8 cellular contexts compared by ENCODE assay signal in the genomic region with DNA sequence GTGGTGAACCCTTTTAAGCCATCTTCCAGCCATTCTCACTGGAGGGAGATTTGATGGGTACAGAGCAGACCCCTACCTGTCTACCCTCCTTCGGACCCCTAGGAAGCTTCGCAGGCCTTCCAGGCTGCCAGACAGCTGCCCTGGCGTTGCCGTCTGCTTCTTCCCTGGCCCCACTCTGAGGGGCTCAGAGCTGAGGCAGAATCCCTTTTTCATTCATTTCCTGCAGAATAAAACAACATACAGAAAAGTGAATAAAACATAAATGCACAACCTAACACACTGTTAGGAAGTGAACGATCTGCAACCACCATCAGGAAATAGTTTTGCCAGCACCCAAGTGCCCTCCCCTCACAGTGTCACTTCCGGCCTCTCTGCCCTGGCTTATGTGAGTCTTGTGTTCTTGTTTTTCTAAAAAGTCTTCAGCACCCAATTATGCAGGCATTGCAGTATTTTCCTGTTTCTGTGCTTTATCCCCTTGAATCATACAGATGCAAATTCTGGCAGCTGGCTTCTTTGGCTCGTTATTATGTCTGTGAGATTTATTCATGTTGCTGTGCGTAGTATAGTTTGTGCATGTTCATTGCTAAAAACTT. TPM values are rescaled to one million over a fixed set of nuclear protein-coding genes. Genes with fewer than 3 reads are reported as not detected.
DNase-seq lines count a peak whose midpoint lies in the region; ATAC-seq and TF ChIP-seq lines count a peak whose summit lies in the region.

No MANE protein-coding gene starts in this region.

- H3K4me3 Mint-ChIP-seq in T-helper 2 cell treated with Interferon-gamma antibody and Interleukin-4, amounts not matched to agents 5 μg/mL and 100 μg/mL, for 36 hours = peak overlapping the region; percentile 90

- H3K27me3 ChIP-seq in ascending aorta = no peaks in the 10 kb centered on the region

- H3K4me1 ChIP-seq in ascending aorta = peaks cover 11 to 15% of the 10 kb centered on the region in 2 donors

- H3K27me3 Mint-ChIP-seq in T-helper 2 cell treated with Interferon-gamma antibody and Interleukin-4, amounts not matched to agents 5 μg/mL and 100 μg/mL, for 36 hours (ENCODE audit: low read depth) = no peaks in the 10 kb centered on the region

- H3K27ac Mint-ChIP-seq in T-helper 2 cell treated with Interferon-gamma antibody and Interleukin-4, amounts not matched to agents 5 μg/mL and 100 μg/mL, for 36 hours = peak overlapping the region; percentile 96

- H3K9me3 Mint-ChIP-seq in T-helper 2 cell treated with Interferon-gamma antibody and Interleukin-4, amounts not matched to agents 5 μg/mL and 100 μg/mL, for 36 hours = peaks cover 9% of the 10 kb centered on the region

- intact Hi-C loops in ascending aorta (cut with DNase I) = no loop called here

- no peak for ATAC-seq in GM18909 (IDR thresholded peaks at IDR 0.05; ENCODE audit: poor library complexity, unreplicated experiment)

- peak overlapping the region; percentile 68 to 77 for H3K27ac ChIP-seq in ascending aorta

- H3K4me3 ChIP-seq in ascending aorta = peak overlapping the region; percentile 1 to 51

- DNase-seq in GM03348 (ENCODE audit: low spot score) = peak; percentile 82
- DNase-seq in T-helper 2 cell treated with Interferon-gamma antibody and Interleukin-4, amounts not matched to agents 5 μg/mL and 100 μg/mL, for 36 hours (ENCODE audit: low spot score) = peak; percentile 61
- DNase-seq in ascending aorta (ENCODE audit: low spot score in 2 of 2) = peak in 1 of 2 donors; percentile 81
- peak; percentile 71 for DNase-seq in left kidney (ENCODE audit: low read depth, low spot score)
- peak; percentile 32 to 49 (median 41) for DNase-seq in stimulated activated CD4-positive, alpha-beta T cell treated with anti-CD3 and anti-CD28 coated beads, TNF-alpha, amount 100 ng/mL, for 48 hours (ENCODE audit: low read depth in 3 of 3)
- no peak for DNase-seq in SIG-M5 (lab: John Stamatoyannopoulos, UW)
- no peak for DNase-seq in cortex of kidney (lab: John Stamatoyannopoulos, UW)

- H3K36me3 ChIP-seq in ascending aorta = peaks cover 0 to 7% of the 10 kb centered on the region in 2 donors

- H3K9me3 ChIP-seq in ascending aorta = no peaks in the 10 kb centered on the region

- peaks cover 46% of the 10 kb centered on the region for H3K4me1 Mint-ChIP-seq in T-helper 2 cell treated with Interferon-gamma antibody and Interleukin-4, amounts not matched to agents 5 μg/mL and 100 μg/mL, for 36 hours (ENCODE audit: low read depth)

- no peak for TF ChIP-seq CTCF in ascending aorta (IDR thresholded peaks at IDR 0.05)

- H3K36me3 Mint-ChIP-seq in T-helper 2 cell treated with Interferon-gamma antibody and Interleukin-4, amounts not matched to agents 5 μg/mL and 100 μg/mL, for 36 hours (ENCODE audit: low read depth) = peaks cover 35% of the 10 kb centered on the region

RNA-seq across cellular contexts. Expression of a gene that starts 5.6 kb away (rescaled TPM):
- total RNA-seq in ascending aorta = 261 TPM

RNA-seq across cellular contexts. Expression of a gene that starts 45.1 kb away (rescaled TPM):
- 70.6 TPM for total RNA-seq in ascending aorta

Comparison
In these comparisons a context has a peak if more than half of its experiments do, and no peak if none do; other contexts are left out.
1. DNase-seq: peak in GM03348 (single experiment), T-helper 2 cell treated with Interferon-gamma antibody and Interleukin-4, amounts not matched to agents 5 μg/mL and 100 μg/mL, for 36 hours (single experiment), left kidney (single experiment) and stimulated activated CD4-positive, alpha-beta T cell treated with anti-CD3 and anti-CD28 coated beads, TNF-alpha, amount 100 ng/mL, for 48 hours (3 of 3); none in SIG-M5 (single experiment) and cortex of kidney (single experiment).